Comparison of ENCODE assay signal across 1 cellular context in genomic region chr1:169864531-169864930, GRCh38. TPM values are rescaled to one million over a fixed set of nuclear protein-coding genes. Genes with fewer than 3 reads are reported as not detected.
DNase-seq lines count a peak whose midpoint lies in the region; TF ChIP-seq lines count a peak whose summit lies in the region.
"Not testable (repeated sequence)": the region's sequence is repeated elsewhere in the genome, so short reads cannot be mapped to it uniquely, and the experiment has no call there.

No MANE protein-coding gene starts in this region.

- TF ChIP-seq CTCF in cardiac muscle cell (IDR thresholded peaks at IDR 0.05; ENCODE audit: low read depth, low read length) = not testable (repeated sequence)

- not testable (repeated sequence) for H3K27me3 ChIP-seq in cardiac muscle cell

- peaks cover 12% of the 10 kb centered on the region for H3K4me1 ChIP-seq in cardiac muscle cell (ENCODE audit: low read depth)

- not testable (repeated sequence) for DNase-seq in cardiac muscle cell (ENCODE audit: low read depth in 1 of 2, low spot score in 1 of 2)

- H3K9me3 ChIP-seq in cardiac muscle cell (ENCODE audit: low read depth) = not testable (repeated sequence)

- H3K36me3 ChIP-seq in cardiac muscle cell = peaks cover 49% of the 10 kb centered on the region

- H3K27ac ChIP-seq in cardiac muscle cell = peak overlapping the region; percentile 46

- H3K4me3 ChIP-seq in cardiac muscle cell = not testable (repeated sequence)

RNA-seq across cellular contexts. Expression of gene SCYL3, which starts 29.2 kb away (rescaled TPM):
- 4.6 and 7.5 TPM in 2 replicates for total RNA-seq in cardiac muscle cell
- 7.7 and 9.4 TPM in 2 replicates for polyA plus RNA-seq in cardiac muscle cell
